In genomic region chr19:47390533-47391488, GRCh38 we compare ENCODE assay signal across 11 cellular contexts. TPM values are rescaled to one million over a fixed set of nuclear protein-coding genes. Genes with fewer than 3 reads are reported as not detected.
DNase-seq lines count a peak whose midpoint lies in the region; ATAC-seq and TF ChIP-seq lines count a peak whose summit lies in the region.
"Had no signal": no experiment of that assay in that cellular context is flagged by ENCODE, and none has a peak within 500 bp of the region (broad histone marks: within the 10 kb centered on the region; RNA-seq: fewer than 3 reads in every experiment).

No MANE protein-coding gene starts in this region.

- H3K27ac Mint-ChIP-seq in brain = peak overlapping the region; percentile 18 to 87 (median 71)
- H3K27ac Mint-ChIP-seq in progenitor cell of endocrine pancreas = peak overlapping the region; percentile 35

- no peak for ATAC-seq in GM18907 (IDR thresholded peaks at IDR 0.05; ENCODE audit: unreplicated experiment)

- H3K4me1 Mint-ChIP-seq in brain (peaks cover 16% of the 10 kb centered on the region), progenitor cell of endocrine pancreas (ENCODE audit: low read depth) (no peaks in the 10 kb centered on the region)

- H3K4me3 Mint-ChIP-seq in brain = no peak overlapping the region
- no peak overlapping the region for H3K4me3 Mint-ChIP-seq in progenitor cell of endocrine pancreas (ENCODE audit: low read depth)
- H3K4me3 Mint-ChIP-seq: stimulated activated naive CD8-positive, alpha-beta T cell treated with anti-CD3 and anti-CD28 coated beads, Interleukin-15, amount 100 ng/mL, for 72 hours had no signal

- peaks cover 6% of the 10 kb centered on the region for H3K27me3 Mint-ChIP-seq in brain
- peaks cover 31% of the 10 kb centered on the region for H3K27me3 Mint-ChIP-seq in progenitor cell of endocrine pancreas

- no peak for TF ChIP-seq CTCF in brain (conservative IDR thresholded peaks at IDR 0.05)
- no peak for TF ChIP-seq CTCF in progenitor cell of endocrine pancreas (IDR thresholded peaks at IDR 0.05; ENCODE audit: unreplicated experiment)

- H3K9me3 Mint-ChIP-seq in brain (peaks cover 0 to 2% (median 0%) of the 10 kb centered on the region in 5 experiments), progenitor cell of endocrine pancreas (ENCODE audit: low read depth) (no peaks in the 10 kb centered on the region)
- H3K9me3 Mint-ChIP-seq: stimulated activated naive CD8-positive, alpha-beta T cell treated with anti-CD3 and anti-CD28 coated beads, Interleukin-15, amount 100 ng/mL, for 72 hours had no signal

- H3K36me3 Mint-ChIP-seq in brain (peaks cover 12% of the 10 kb centered on the region), progenitor cell of endocrine pancreas (ENCODE audit: insufficient read depth) (no peaks in the 10 kb centered on the region)

- peak; percentile 54 for DNase-seq in DMS 273 (lab: John Stamatoyannopoulos, UW; ENCODE audit: unreplicated experiment)
- DNase-seq in DMS 273 treated with DMSO at 0.1 percent for 48 hours (lab: John Stamatoyannopoulos, UW) = no peak
- peak; percentile 44 for DNase-seq in NCI-H1694 (lab: John Stamatoyannopoulos, UW)
- no peak for DNase-seq in progenitor cell of endocrine pancreas (ENCODE audit: low spot score, unreplicated experiment)
- DNase-seq in NK-92 (lab: John Stamatoyannopoulos, UW; ENCODE audit: unreplicated experiment) = no peak
- DNase-seq in activated T-cell treated with anti-CD3 and anti-CD28 coated beads, Interleukin-2, amount 50 U/mL, for 48 hours = no peak

RNA-seq across cellular contexts. Expression of gene MEIS3, which starts 28.5 kb away (rescaled TPM):
- polyA plus RNA-seq in brain (ENCODE audit: insufficient read depth, low read depth, low replicate concordance) = 24.5 TPM
- 25.5 and 30.8 TPM in 2 replicates for total RNA-seq in progenitor cell of endocrine pancreas

RNA-seq across cellular contexts. Expression of gene DHX34, which starts 41.7 kb away (rescaled TPM):
- polyA plus RNA-seq in brain (ENCODE audit: insufficient read depth, low read depth, low replicate concordance) = 10.0 TPM
- 37.7 and 42.1 TPM in 2 replicates for total RNA-seq in progenitor cell of endocrine pancreas

RNA-seq across cellular contexts. Expression of gene C5AR2, which starts 58.8 kb away (rescaled TPM):
- 0.12 TPM for polyA plus RNA-seq in brain (ENCODE audit: insufficient read depth, low read depth, low replicate concordance)
- total RNA-seq in progenitor cell of endocrine pancreas = not detected in 2 replicates
- total RNA-seq: fibroblast of villous mesenchyme, SK-MEL-5 had no signal

Comparison
In these comparisons a context has a peak if more than half of its experiments do, and no peak if none do; other contexts are left out.
1. DNase-seq: peak in DMS 273 (single experiment) and NCI-H1694 (single experiment); none in DMS 273 treated with DMSO at 0.1 percent for 48 hours (single experiment), progenitor cell of endocrine pancreas (single experiment), NK-92 (single experiment) and activated T-cell treated with anti-CD3 and anti-CD28 coated beads, Interleukin-2, amount 50 U/mL, for 48 hours (0 of 2).